8 cellular contexts compared by ENCODE assay signal in the genomic region with DNA sequence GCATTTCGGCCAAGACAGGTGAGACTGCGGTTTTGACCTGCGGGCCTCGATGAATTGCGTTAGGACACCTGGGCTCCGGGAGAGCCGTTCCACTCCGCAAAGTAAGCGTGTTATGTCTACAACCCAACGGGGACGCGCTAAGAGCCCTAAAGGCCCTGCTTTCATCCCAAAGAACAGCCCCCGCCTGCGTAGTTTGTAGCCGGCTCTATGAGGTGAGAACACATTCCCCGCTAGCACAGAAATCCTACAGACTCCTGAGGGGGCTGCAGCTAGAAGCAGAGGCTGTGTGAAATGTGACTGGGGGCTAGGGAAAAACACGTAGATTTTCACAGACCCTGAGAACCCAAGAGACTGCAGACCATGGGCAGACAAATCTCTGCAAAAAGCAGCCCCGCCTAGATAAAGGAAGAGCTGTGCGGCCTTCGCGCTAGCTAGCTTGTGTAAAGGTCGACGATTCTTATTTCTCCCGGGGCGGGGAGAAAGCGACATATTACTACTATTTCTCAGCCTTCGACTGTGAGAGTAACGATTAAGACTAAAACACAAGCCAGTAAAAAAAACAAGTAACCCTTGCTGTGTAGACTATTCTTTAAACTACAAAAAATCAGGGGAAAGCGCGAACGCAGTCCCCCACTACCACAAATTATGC.
DNase-seq lines count a peak whose midpoint lies in the region; ATAC-seq, FAIRE-seq and TF ChIP-seq lines count a peak whose summit lies in the region.
"Not testable (repeated sequence)": the region's sequence is repeated elsewhere in the genome, so short reads cannot be mapped to it uniquely, and the experiment has no call there.

No MANE protein-coding gene starts in this region.

- DNase-seq in GM23338 (ENCODE audit: low spot score); left cardiac atrium: not testable (repeated sequence)
- DNase-seq in activated CD8-positive, alpha-beta memory T cell treated with anti-CD3 and anti-CD28 coated beads, Interleukin-2, amount 50 U/mL, for 48 hours, result peak; percentile 55
- peak; percentile 29 for DNase-seq in stimulated activated CD4-positive, alpha-beta T cell treated with anti-CD3 and anti-CD28 coated beads, Interleukin-15, amount 100 ng/mL, for 24 hours

- not testable (repeated sequence) for H3K36me3 ChIP-seq in GM23338 (ENCODE audit: insufficient read depth)

- not testable (repeated sequence) for H3K36me3 Mint-ChIP-seq in GM23338 (ENCODE audit: low read depth); IgD-negative memory B cell

- H3F3A ChIP-seq in GM23338 (replicated peaks; ENCODE audit: low read depth), result not testable (repeated sequence)

- H3K27me3 Mint-ChIP-seq in GM23338 (ENCODE audit: insufficient read depth, low read depth, poor library complexity), result not testable (repeated sequence)
- H3K27me3 Mint-ChIP-seq in IgD-negative memory B cell, result peaks cover 11% of the 10 kb centered on the region

- not testable (repeated sequence) for H3K4me1 Mint-ChIP-seq in GM23338, IgD-negative memory B cell

- not testable (repeated sequence) for H3K9me3 Mint-ChIP-seq in GM23338, IgD-negative memory B cell

- not testable (repeated sequence) for H3K9me2 ChIP-seq in GM23338 (ENCODE audit: insufficient read depth)

- H3K4me2 ChIP-seq in GM23338, result not testable (repeated sequence)

- not testable (repeated sequence) for TF ChIP-seq CTCF in GM23338 (conservative IDR thresholded peaks at IDR 0.05; ENCODE audit: low read depth in 2 of 2)

- H3K27me3 ChIP-seq in GM23338 (ENCODE audit: insufficient read depth), result not testable (repeated sequence)

- peak overlapping the region; percentile 39; the same call in 1 of the 3 replicates for H3K4me3 Mint-ChIP-seq in GM23338
- H3K4me3 Mint-ChIP-seq in IgD-negative memory B cell, result peak overlapping the region in 3 of 4 donors; percentile 52 to 79 (median 78)

- H3K79me2 ChIP-seq in GM23338 (replicated peaks; ENCODE audit: insufficient read depth), result not testable (repeated sequence)

- peak overlapping the region; percentile 100; the same call in 1 of the 2 replicates for H3K27ac Mint-ChIP-seq in GM23338
- peak overlapping the region in 2 of 3 donors; percentile 93 to 97 for H3K27ac Mint-ChIP-seq in IgD-negative memory B cell

- H2AFZ ChIP-seq in GM23338, result not testable (repeated sequence)

- intact Hi-C loops in left cardiac atrium (cut with DNase I), result not testable (repeated sequence)

- 0 out of 2 replicates have a peak overlapping the region, but pooled peaks have one; percentile 35 for H3K4me3 ChIP-seq in GM23338

- ATAC-seq in GM19328 (IDR thresholded peaks at IDR 0.05; ENCODE audit: unreplicated experiment) (peak; percentile 87), GM23338 (peak; percentile 94), HG03066 (IDR thresholded peaks at IDR 0.05; ENCODE audit: low read depth, unreplicated experiment) (peak; percentile 88), left cardiac atrium (peak; percentile 60 to 86)

- H3K27ac ChIP-seq in GM23338 (ENCODE audit: low read depth), result not testable (repeated sequence)

- FAIRE-seq in G401.6 (lab: Jason Lieb, UNC), result peak; percentile 97

- not testable (repeated sequence) for H4K20me1 ChIP-seq in GM23338 (replicated peaks; ENCODE audit: insufficient read depth)

- not testable (repeated sequence) for H3K4me1 ChIP-seq in GM23338 (ENCODE audit: insufficient read depth)
